19 cellular contexts compared by ENCODE assay signal in the genomic region with DNA sequence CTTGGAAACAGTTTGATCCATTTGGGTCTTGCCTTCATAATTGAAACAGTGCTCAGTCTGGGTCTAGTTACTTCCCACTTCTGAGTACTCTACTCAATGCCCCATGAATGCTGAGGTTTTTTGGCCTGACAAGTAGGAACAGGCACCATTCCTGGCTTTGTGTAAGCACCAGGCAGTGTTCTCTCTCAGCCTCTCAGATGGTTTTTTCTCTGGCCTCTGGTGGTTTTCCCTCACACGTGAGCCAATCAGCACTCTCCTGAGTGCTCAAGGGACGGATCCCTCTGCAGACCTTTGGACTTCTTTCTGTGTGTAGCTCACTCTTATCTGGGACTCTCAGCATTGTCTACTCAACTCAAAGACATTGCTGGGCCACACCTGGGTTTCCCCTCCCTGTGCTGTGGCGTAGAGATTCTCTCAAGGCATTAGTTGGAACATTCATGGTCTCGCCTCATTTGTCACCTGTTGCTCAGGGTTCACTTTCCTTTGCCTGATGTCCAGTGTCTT. TPM values are rescaled to one million over a fixed set of nuclear protein-coding genes. Genes with fewer than 3 reads are reported as not detected.
DNase-seq lines count a peak whose midpoint lies in the region; ATAC-seq and TF ChIP-seq lines count a peak whose summit lies in the region.
"Had no signal": no experiment of that assay in that cellular context is flagged by ENCODE, and none has a peak within 500 bp of the region (broad histone marks: within the 10 kb centered on the region; RNA-seq: fewer than 3 reads in every experiment).

No MANE protein-coding gene starts in this region.

- no peaks in the 10 kb centered on the region for H3K27me3 ChIP-seq in vagina
- H3K27me3 ChIP-seq: brain microvascular endothelial cell had no signal

- no peak for TF ChIP-seq POLR2A in vagina (IDR thresholded peaks at IDR 0.05)

- no peak for TF ChIP-seq CTCF in GM20000 (IDR thresholded peaks at IDR 0.05; ENCODE audit: extremely low read depth, missing control alignments)
- TF ChIP-seq CTCF in vagina (IDR thresholded peaks at IDR 0.05), result no peak

- H3K27ac ChIP-seq in vagina, result no peak overlapping the region
- no peak overlapping the region for H3K27ac ChIP-seq in substantia nigra (ENCODE audit: low read depth, low read length, poor library complexity, severe bottlenecking)
- H3K27ac ChIP-seq: brain microvascular endothelial cell, VCaP had no signal

- in situ Hi-C loops in Caki2 (cut with HindIII; ENCODE audit: low pct_unique_long_range_greater_than_20kb, low sequenced_read_pairs), result no loop called here

- H3K4me3 ChIP-seq in vagina, result no peak overlapping the region

- intact Hi-C loops in left colon (cut with DNase I, micrococcal nuclease), result no loop called here
- intact Hi-C loops in vagina (cut with DNase I), result no loop called here

- H3K36me3 ChIP-seq in vagina, result peaks cover 0 to 18% of the 10 kb centered on the region in 2 donors

- no peaks in the 10 kb centered on the region for H3K9me3 ChIP-seq in vagina

- H3K4me1 ChIP-seq in vagina, result no peaks in the 10 kb centered on the region

- DNase-seq in Caki2 (ENCODE audit: low read depth) (peak; percentile 26), GM20000 (ENCODE audit: low spot score) (peak; percentile 13), HuH-7 (ENCODE audit: low spot score) (peak; percentile 46), left colon (peak; percentile 55 to 81), cerebellum (ENCODE audit: low spot score) (no peak), vagina (ENCODE audit: extremely low spot score in 2 of 2) (no peak), iPS-NIHi7 (ENCODE audit: extremely low spot score) (no peak), substantia nigra (lab: John Stamatoyannopoulos, UW) (no peak)
- DNase-seq: activated CD4-positive, alpha-beta memory T cell treated with anti-CD3 and anti-CD28 coated beads for 36 hours; activated T-cell treated with anti-CD3 and anti-CD28 coated beads, Interleukin-2, amount 50 U/mL, for 24 hours; brain microvascular endothelial cell; C1 segment of cervical spinal cord; DMS53; NCI-H1930; NCI-H446; stimulated activated CD4-positive, alpha-beta T cell treated with anti-CD3 and anti-CD28 coated beads, Interleukin-12 subunit alpha, Interleukin-12 subunit beta, amount 100 ng/mL, for 4 hours had no signal

- peak; percentile 92 for ATAC-seq in left colon
- ATAC-seq: esophagus mucosa; stimulated activated memory B cell treated with anti-CD40 and anti-IgM and Interleukin-4, amounts not matched to agents 10 μg/mL and 1 μg/mL and 100 μg/mL, for 72 hours had no signal

RNA-seq across cellular contexts. Expression of a gene that starts 21.3 kb away (rescaled TPM):
- 1.5 and 2.2 TPM in 2 replicates for total RNA-seq in Caki2 (2014; rRNA removed; shearing (Covaris generic); ENCODE audit: low replicate concordance)
- total RNA-seq in left colon (10 to 100 TPM; 22.9 to 23.8 TPM), cerebellum (15.5 TPM), vagina (16.7 TPM)

Comparison
In these comparisons a context has a peak if more than half of its experiments do, and no peak if none do; other contexts are left out.
1. DNase-seq: peak in Caki2 (single experiment), GM20000 (single experiment), HuH-7 (single experiment) and left colon (2 of 2); none in cerebellum (single experiment), vagina (0 of 2), iPS-NIHi7 (single experiment) and substantia nigra (0 of 49).